ENCODE assay signal across 10 cellular contexts in the genomic region with DNA sequence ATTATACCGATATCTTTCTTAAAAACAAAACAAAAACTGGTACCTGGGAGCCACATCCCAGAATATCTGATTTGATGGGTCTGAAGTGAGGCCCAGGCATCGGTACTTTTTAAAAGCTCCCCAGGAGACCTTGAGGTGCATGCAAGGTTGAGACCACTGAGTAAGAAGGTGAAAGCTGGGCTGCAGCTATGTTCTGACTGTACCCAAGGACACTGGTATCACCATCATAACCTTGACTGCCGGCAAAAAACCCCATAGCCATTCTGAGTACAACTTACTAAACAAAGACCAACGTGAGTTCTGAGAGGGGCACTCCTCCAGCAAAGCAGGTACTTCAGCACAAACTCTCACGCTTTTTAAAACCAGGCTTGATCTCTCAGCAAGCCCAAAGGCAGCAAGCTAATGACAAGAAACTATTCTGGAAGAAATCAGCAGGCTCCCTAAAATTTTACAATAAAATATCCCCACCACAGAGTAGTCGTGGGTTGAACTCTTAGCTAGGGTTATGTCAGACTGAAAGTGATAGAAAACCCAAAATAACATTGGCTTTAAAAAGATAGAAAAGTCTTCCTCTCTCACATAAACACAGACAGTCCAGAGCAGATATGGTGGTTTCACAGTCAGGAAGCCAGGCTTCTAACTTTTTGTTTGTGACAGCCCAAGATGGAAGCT.
DNase-seq lines count a peak whose midpoint lies in the region; ATAC-seq and TF ChIP-seq lines count a peak whose summit lies in the region.
"Had no signal": no experiment of that assay in that cellular context is flagged by ENCODE, and none has a peak within 500 bp of the region (broad histone marks: within the 10 kb centered on the region; RNA-seq: fewer than 3 reads in every experiment).

No MANE protein-coding gene starts in this region.

- peaks cover 11% of the 10 kb centered on the region for H3K4me1 ChIP-seq in left ventricle myocardium inferior

- H3K4me3 ChIP-seq in GM12864 (ENCODE audit: low read depth, low read length) (peak overlapping the region; percentile 33), left ventricle myocardium inferior (no peak overlapping the region)
- H3K4me3 ChIP-seq: hepatocyte had no signal

- intact Hi-C loops in left ventricle myocardium inferior (cut with micrococcal nuclease): no loop called here

- H3K27me3 ChIP-seq in left ventricle myocardium inferior (ENCODE audit: low read depth): no peaks in the 10 kb centered on the region
- H3K27me3 ChIP-seq: hepatocyte had no signal

- no peaks in the 10 kb centered on the region for H3K9me3 ChIP-seq in left ventricle myocardium inferior (replicated peaks)

- no peaks in the 10 kb centered on the region for H3K36me3 ChIP-seq in left ventricle myocardium inferior

- H3K27ac ChIP-seq in left ventricle myocardium inferior (replicated peaks): no peak overlapping the region
- H3K27ac ChIP-seq: hepatocyte, KMS-11 had no signal

- ATAC-seq in GM19372 (IDR thresholded peaks at IDR 0.05; ENCODE audit: low read depth, unreplicated experiment) (peak; percentile 87), HG02678 (IDR thresholded peaks at IDR 0.05; ENCODE audit: unreplicated experiment) (peak; percentile 79), HG03432 (IDR thresholded peaks at IDR 0.05; ENCODE audit: unreplicated experiment) (peak; percentile 92)

- DNase-seq in GM12864 (ENCODE audit: low read depth) (peak; percentile 58), superior temporal gyrus (ENCODE audit: extremely low spot score) (no peak), cerebellar nuclear complex (lab: John Stamatoyannopoulos, UW) (no peak), cortex of kidney (lab: John Stamatoyannopoulos, UW) (no peak), left ventricle myocardium inferior (no peak)

- no peak for TF ChIP-seq CTCF in GM12864 (IDR thresholded peaks at IDR 0.05; ENCODE audit: low read depth, low read length, missing control alignments)
- no peak for TF ChIP-seq CTCF in left ventricle myocardium inferior (IDR thresholded peaks at IDR 0.05; ENCODE audit: borderline replicate concordance)
